Comparison of ENCODE assay signal across 21 cellular contexts in the genomic region with DNA sequence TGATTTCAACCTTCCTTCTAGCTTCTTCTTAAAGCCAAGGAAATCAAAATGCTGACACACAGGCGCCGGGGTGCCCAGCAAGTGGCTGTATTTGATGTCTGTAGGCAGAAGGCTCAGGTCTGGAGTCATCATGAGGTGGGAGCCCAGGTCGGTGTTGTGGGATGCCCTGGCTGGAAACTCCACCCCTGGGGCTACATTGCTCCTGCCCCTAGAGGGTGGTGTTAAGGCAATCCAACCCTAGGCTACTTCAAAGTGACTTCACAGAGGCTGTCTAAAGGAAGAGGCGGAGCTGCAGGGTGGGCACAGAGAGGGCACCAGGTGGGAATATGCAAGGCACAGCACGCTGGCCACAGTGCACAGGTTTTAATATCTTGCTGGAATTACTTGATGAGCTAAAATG.
DNase-seq lines count a peak whose midpoint lies in the region; ATAC-seq, FAIRE-seq and TF ChIP-seq lines count a peak whose summit lies in the region.
"Had no signal": no experiment of that assay in that cellular context is flagged by ENCODE, and none has a peak within 500 bp of the region (broad histone marks: within the 10 kb centered on the region; RNA-seq: fewer than 3 reads in every experiment).

No MANE protein-coding gene starts in this region.

- no peaks in the 10 kb centered on the region for H3K27me3 ChIP-seq in H1 (replicated peaks in 1 of 4; ENCODE audit: control insufficient read depth in 3 of 4, extremely low read depth in 1 of 4, insufficient read depth in 3 of 4, low read length in 3 of 4)
- no peaks in the 10 kb centered on the region for H3K27me3 ChIP-seq in mesendoderm (ENCODE audit: insufficient read depth, low read length, poor library complexity)
- H3K27me3 ChIP-seq: MG63 had no signal

- H4K20me1 ChIP-seq in H1 (replicated peaks in 1 of 2; ENCODE audit: control insufficient read depth in 1 of 2, insufficient read depth in 2 of 2, low read length in 2 of 2): no peaks in the 10 kb centered on the region

- no peak overlapping the region for H3K14ac ChIP-seq in H1 (ENCODE audit: insufficient read length)

- H2BK5ac ChIP-seq in H1 (ENCODE audit: low read depth, low read length) (no peak overlapping the region), mesendoderm (ENCODE audit: low read length) (no peak overlapping the region)

- H3K4me1 ChIP-seq in A549 (peaks cover 19% of the 10 kb centered on the region), HEK293 (ENCODE audit: control insufficient read depth, insufficient read depth, low read length) (no peaks in the 10 kb centered on the region), H1 (replicated peaks in 1 of 4; ENCODE audit: control insufficient read depth in 3 of 4, insufficient read depth in 4 of 4, low read length in 3 of 4) (no peaks in the 10 kb centered on the region), mesendoderm (ENCODE audit: control insufficient read depth, low read depth, low read length) (no peaks in the 10 kb centered on the region)

- H3K27ac ChIP-seq in A549: peak overlapping the region; percentile 18 to 66; a peak in 4 of 6 replicates
- H3K27ac ChIP-seq in HEK293 (ENCODE audit: extremely low read depth, low read depth, low read length): no peak overlapping the region
- H3K27ac ChIP-seq in H1 (ENCODE audit: low read depth, low read length): no peak overlapping the region
- H3K27ac ChIP-seq in mesendoderm (ENCODE audit: low read depth, low read length): no peak overlapping the region
- H3K27ac ChIP-seq: GM23248 had no signal

- WGBS in A549 (ENCODE audit: missing lambda C conversion rate): 54% methylated on average over 5 of the region's 5 CpGs
- WGBS in H1 (ENCODE audit: extremely low coverage in 1 of 2, insufficient coverage in 1 of 2, insufficient read length in 1 of 2, insufficient replicate concordance in 2 of 2, low coverage in 1 of 2, low lambda C conversion rate in 2 of 2, missing lambda C conversion rate in 1 of 2), 2 experiments: 87% methylated on average over 5 of the region's 5 CpGs; no CpG with 5 or more reads in 1 of the 2 experiments
- no CpG with 5 or more reads among the region's 5 CpGs for WGBS in mesendoderm (ENCODE audit: extremely low coverage, insufficient coverage, low lambda C conversion rate)

- H2BK15ac ChIP-seq in H1 (ENCODE audit: low read length) (no peak overlapping the region), mesendoderm (replicated peaks; ENCODE audit: low read depth) (no peak overlapping the region)

- H3K9ac ChIP-seq in H1 (replicated peaks in 1 of 4; ENCODE audit: extremely low read depth in 1 of 4, low read depth in 3 of 4, low read length in 3 of 4) (no peak overlapping the region), mesendoderm (ENCODE audit: low read length) (no peak overlapping the region)
- H3K9ac ChIP-seq: GM23248, SK-N-SH had no signal

- no peak overlapping the region for H4K5ac ChIP-seq in H1 (ENCODE audit: insufficient read length, low read depth, low read length)
- no peak overlapping the region for H4K5ac ChIP-seq in mesendoderm (ENCODE audit: low read length)

- H4K91ac ChIP-seq in H1 (replicated peaks; ENCODE audit: insufficient read length, low read length): no peak overlapping the region

- H3K79me1 ChIP-seq in H1 (ENCODE audit: low read depth, low read length) (no peaks in the 10 kb centered on the region), mesendoderm (ENCODE audit: low read length) (no peaks in the 10 kb centered on the region)

- H3K9me3 ChIP-seq in A549 (no peaks in the 10 kb centered on the region), HEK293 (ENCODE audit: control insufficient read depth, insufficient read depth, low read depth, low read length) (no peaks in the 10 kb centered on the region), H1 (ENCODE audit: insufficient read depth in 2 of 2, low read depth in 1 of 2, low read length in 1 of 2) (no peaks in the 10 kb centered on the region)
- H3K9me3 ChIP-seq: MG63, SK-N-SH had no signal

- H3K23me2 ChIP-seq in H1 (ENCODE audit: low read depth, low read length): no peaks in the 10 kb centered on the region; the same call in 1 of the 2 replicates

- no peak overlapping the region for H3K56ac ChIP-seq in H1 (replicated peaks; ENCODE audit: insufficient read length, low read depth, low read length)
- H3K56ac ChIP-seq in mesendoderm (ENCODE audit: low read length): no peak overlapping the region

- H3K36me3 ChIP-seq in HEK293 (ENCODE audit: control insufficient read depth in 2 of 2, insufficient read depth in 1 of 2, low read length in 2 of 2) (no peaks in the 10 kb centered on the region), H1 (ENCODE audit: control insufficient read depth in 2 of 4, insufficient read depth in 4 of 4, low read length in 3 of 4) (no peaks in the 10 kb centered on the region), mesendoderm (ENCODE audit: control insufficient read depth, insufficient read depth, low read length) (no peaks in the 10 kb centered on the region)

- POLR2A ChIA-PET in A549 (lab: Yijun Ruan, JAX): no interaction called here
- POLR2A ChIA-PET in HEK293 (lab: Yijun Ruan, JAX): no interaction called here
- POLR2A ChIA-PET in H1 (lab: Charles Lee; ENCODE audit: partially characterized antibody): no interaction called here

- H2AK5ac ChIP-seq in H1 (ENCODE audit: low read depth, low read length) (no peak overlapping the region), mesendoderm (ENCODE audit: low read length) (no peak overlapping the region)

- TF ChIP-seq EP300 in A549 (IDR thresholded peaks at IDR 0.05) (no peak), H1 (IDR thresholded peaks at IDR 0.05; ENCODE audit: borderline replicate concordance in 1 of 2, low read depth in 2 of 2, low read length in 2 of 2) (no peak)

- peak overlapping the region; percentile 67 for H3K4me2 ChIP-seq in A549
- H3K4me2 ChIP-seq in H1 (ENCODE audit: insufficient read depth in 1 of 2, low read depth in 2 of 2, low read length in 2 of 2): no peak overlapping the region
- H3K4me2 ChIP-seq in mesendoderm (ENCODE audit: low read length): no peak overlapping the region
- H3K4me2 ChIP-seq: SK-N-SH had no signal

- no peak for FAIRE-seq in A549 (lab: Jason Lieb, UNC)
- no peak for FAIRE-seq in H1 (lab: Jason Lieb, UNC)
- FAIRE-seq: GM19239, RCC 7860 had no signal

- peak; percentile 27 to 62; a peak in 4 of 6 replicates for ATAC-seq in A549

- TF ChIP-seq RAD21 in A549 (conservative IDR thresholded peaks at IDR 0.05 in 1 of 2, IDR thresholded peaks at IDR 0.05 in 1 of 2) (no peak), H1 (IDR thresholded peaks at IDR 0.05 in 1 of 2, conservative IDR thresholded peaks at IDR 0.05 in 1 of 2; ENCODE audit: low read depth in 2 of 2, low read length in 2 of 2) (peak in 1 of 2 experiments; percentile 28; a peak in 2 of 4 replicates)

- DNase-seq in A549 (ENCODE audit: low read depth in 1 of 2, low spot score in 1 of 2): no peak
- DNase-seq in H1 (ENCODE audit: low read depth in 1 of 2, low spot score in 2 of 2): no peak
- peak; percentile 21 for DNase-seq in mesendoderm
- DNase-seq in NCI-H2107 treated with DMSO at 0.1 percent for 48 hours (lab: John Stamatoyannopoulos, UW; ENCODE audit: unreplicated experiment): no peak
- no peak for DNase-seq in NK-92 treated with Interleukin-12 subunit alpha and Interleukin-12 subunit beta, amount 100 ng/mL, for 24 hours (lab: John Stamatoyannopoulos, UW)
- no peak for DNase-seq in UCSD-AML1 (lab: John Stamatoyannopoulos, UW; ENCODE audit: unreplicated experiment)
- DNase-seq: 8988T, Calu3, DMS153, KG1, MG63, NCI-H2029 treated with DMSO at 0.1 percent for 48 hours, NCI-H2227 treated with DMSO at 0.1 percent for 48 hours, NCI-H526 treated with DMSO at 0.1 percent for 48 hours, SIG-M5, SK-N-SH, SW 1271 had no signal

- no peak for TF ChIP-seq POLR2A in A549 (IDR thresholded peaks at IDR 0.05; ENCODE audit: low read length)
- no peak for TF ChIP-seq POLR2A in H1 (IDR thresholded peaks at IDR 0.05; ENCODE audit: control extremely low read depth in 1 of 2, low read depth in 2 of 2, low read length in 2 of 2)

- H2AFZ ChIP-seq in H1 (ENCODE audit: low read length): no peak overlapping the region
- H2AFZ ChIP-seq: GM23248 had no signal

- no peak overlapping the region for H3K23ac ChIP-seq in H1 (ENCODE audit: insufficient read length)
- H3K23ac ChIP-seq in mesendoderm (ENCODE audit: low read length): no peak overlapping the region

- CTCF ChIA-PET in A549 (lab: Yijun Ruan, JAX): no interaction called here
- CTCF ChIA-PET in HEK293 (lab: Yijun Ruan, JAX): interaction anchor here (0.6 kb wide), 1 partner anchor 99 kb away, joined by 4 read pairs; no protein-coding TSS in a partner anchor
- CTCF ChIA-PET in H1 (lab: Charles Lee; ENCODE audit: partially characterized antibody): interaction anchor here (0.7 to 1.2 kb wide), 3 partner anchors 29 to 165 kb away, joined by 3 read pairs; no protein-coding TSS in a partner anchor

- H3K18ac ChIP-seq in H1 (ENCODE audit: extremely low read depth, low read length) (no peak overlapping the region), mesendoderm (ENCODE audit: low read length) (no peak overlapping the region)

- no peak overlapping the region for H2BK120ac ChIP-seq in H1 (replicated peaks; ENCODE audit: low read depth, low read length)
- no peak overlapping the region for H2BK120ac ChIP-seq in mesendoderm (ENCODE audit: low read depth, low read length)

- H3K4ac ChIP-seq in H1 (replicated peaks; ENCODE audit: insufficient read length, low read depth, low read length) (no peak overlapping the region), mesendoderm (ENCODE audit: low read depth, low read length) (no peak overlapping the region)

- no peak overlapping the region for H2BK20ac ChIP-seq in H1 (ENCODE audit: low read length)

- H3K79me2 ChIP-seq in H1 (ENCODE audit: control insufficient read depth in 1 of 2, insufficient read depth in 2 of 2, low read length in 2 of 2) (no peaks in the 10 kb centered on the region), mesendoderm (ENCODE audit: control insufficient read depth, insufficient read depth, low read length) (no peaks in the 10 kb centered on the region)

- TF ChIP-seq CTCF in A549 (IDR thresholded peaks at IDR 0.05): no peak
- no peak for TF ChIP-seq CTCF in HEK293 (tag by site-specific recombination; IDR thresholded peaks at IDR 0.05)
- TF ChIP-seq CTCF in H1 (IDR thresholded peaks at IDR 0.05; ENCODE audit: control extremely low read depth in 1 of 3, insufficient read depth in 1 of 3, low read depth in 1 of 3, low read length in 3 of 3): peak in 2 of 3 experiments; percentile 24 to 25; a peak in 2 of 4 replicates

- no peak overlapping the region for H4K8ac ChIP-seq in H1 (ENCODE audit: extremely low read depth, insufficient read depth, low read length)
- H4K8ac ChIP-seq in mesendoderm (ENCODE audit: low read depth, low read length): no peak overlapping the region

- H2BK12ac ChIP-seq in H1 (ENCODE audit: low read depth, low read length): no peak overlapping the region

- H3K4me3 ChIP-seq in A549 (no peak overlapping the region), HEK293 (ENCODE audit: low read depth, low read length) (no peak overlapping the region), H1 (ENCODE audit: extremely low read depth in 1 of 4, insufficient read depth in 2 of 4, low read depth in 3 of 4, low read length in 4 of 4) (no peak overlapping the region), mesendoderm (ENCODE audit: low read length) (no peak overlapping the region)
- H3K4me3 ChIP-seq: GM23248, MG63 had no signal

TF ChIP-seq in HEK293, 187 proteins besides CTCF, POLR2A, EP300 and RAD21 (continues in another document):
- TF ChIP-seq ZNF777 (tag by site-specific recombination; IDR thresholded peaks at IDR 0.05; ENCODE audit: borderline replicate concordance): no peak

Comparison
In these comparisons a context has a peak if more than half of its experiments do, and no peak if none do; other contexts are left out.
1. H3K27ac ChIP-seq: peak in A549 (2 of 2); none in HEK293 (single experiment), H1 (single experiment) and mesendoderm (single experiment).
2. CTCF ChIP-seq: peak in H1 (2 of 3); none in A549 (single experiment) and HEK293 (single experiment).